In the genomic region with DNA sequence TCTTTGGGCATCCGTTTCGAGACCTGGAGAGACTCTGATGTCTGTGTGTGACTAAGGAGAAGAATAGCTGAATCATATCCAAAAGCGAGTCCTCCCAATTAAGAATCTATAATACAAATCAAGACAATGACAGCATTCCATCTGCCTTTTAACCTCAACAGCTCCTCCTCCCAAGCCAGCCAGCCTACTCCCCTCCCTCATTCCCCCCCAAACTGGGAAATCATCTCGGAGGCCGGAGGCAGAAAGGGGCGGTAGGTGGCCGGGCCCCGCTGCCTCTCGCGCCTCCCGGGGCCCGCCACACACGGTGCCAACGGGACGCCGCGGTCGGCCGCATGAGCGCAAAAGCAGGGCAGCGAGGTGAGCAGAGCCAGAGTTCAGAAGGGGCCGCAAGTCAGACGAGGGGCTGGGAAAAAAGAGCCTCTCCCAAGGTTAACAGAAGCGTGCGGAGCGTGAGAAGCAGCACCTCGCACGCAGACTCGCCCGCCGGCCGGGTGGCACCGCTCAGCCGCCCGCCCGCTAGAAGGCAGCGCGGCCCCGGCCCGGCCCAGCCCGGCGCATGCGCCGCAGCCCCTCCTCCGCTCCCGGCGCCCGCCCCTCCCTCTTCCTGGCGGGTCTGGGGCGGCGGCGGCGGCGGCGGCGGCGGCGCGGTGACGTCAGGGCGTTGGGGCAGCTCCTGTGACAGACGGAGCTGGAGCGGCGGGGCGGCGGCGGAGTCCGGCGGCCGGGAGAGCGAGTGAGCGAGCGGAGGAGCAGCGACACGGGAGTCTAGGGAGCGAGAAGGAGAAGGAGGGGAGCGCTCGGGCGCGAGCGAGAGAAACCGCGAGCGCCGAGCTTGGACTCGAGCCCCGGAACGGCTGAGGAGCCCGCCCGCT, we compare ENCODE assay signal across 8 cellular contexts. TPM values are rescaled to one million over a fixed set of nuclear protein-coding genes. Genes with fewer than 3 reads are reported as not detected.
DNase-seq lines count a peak whose midpoint lies in the region; ATAC-seq and TF ChIP-seq lines count a peak whose summit lies in the region.

A gene (plus strand): TSS at position 681 of the 872 bp plus-strand sequence. CDS start 44,635 bp downstream, outside the sequence.

- CTCF ChIA-PET in activated CD4-positive, alpha-beta T cell treated with anti-CD3 and anti-CD28 coated beads, Interleukin-2, amount 10 ng/mL, durations not matched to agents 7 days and 5 days (lab: Charles Lee) = interaction anchor here (0.6 to 1.5 kb wide), 2 partner anchors 19 to 179 kb away, joined by 3 read pairs; no protein-coding TSS in a partner anchor

- DNase-seq in Ammon's horn (ENCODE audit: low spot score) (peak; percentile 96), NCI-H526 treated with DMSO at 0.1 percent for 48 hours (lab: John Stamatoyannopoulos, UW) (peak; percentile 67), cortex of kidney (lab: John Stamatoyannopoulos, UW) (peak; percentile 79), left lobe of liver (ENCODE audit: low spot score) (peak; percentile 92)
- DNase-seq in activated CD4-positive, alpha-beta T cell treated with anti-CD3 and anti-CD28 coated beads, Interleukin-2, amount 10 ng/mL, durations not matched to agents 7 days and 5 days = peak; percentile 92
- peak; percentile 93 for DNase-seq in stimulated activated CD4-positive, alpha-beta T cell treated with anti-CD3 and anti-CD28 coated beads, Interleukin-2, amount 100 ng/mL, for 4 hours (ENCODE audit: low read depth)

- peak; percentile 92 for TF ChIP-seq POLR2A in GM19099 (IDR thresholded peaks at IDR 0.05; ENCODE audit: extremely low read depth, insufficient read length, low read depth)

- H3K4me3 Mint-ChIP-seq in activated CD4-positive, alpha-beta T cell treated with anti-CD3 and anti-CD28 coated beads, Interleukin-2, amount 10 ng/mL, durations not matched to agents 7 days and 5 days = peak within 1 kb of the TSS; percentile 97

- H3K4me1 Mint-ChIP-seq in activated CD4-positive, alpha-beta T cell treated with anti-CD3 and anti-CD28 coated beads, Interleukin-2, amount 10 ng/mL, durations not matched to agents 7 days and 5 days = peaks cover 28% of the 10 kb centered on the region

- H3K27ac Mint-ChIP-seq in activated CD4-positive, alpha-beta T cell treated with anti-CD3 and anti-CD28 coated beads, Interleukin-2, amount 10 ng/mL, durations not matched to agents 7 days and 5 days = peak within 1 kb of the TSS; percentile 95

- peak; percentile 43 for ATAC-seq in HG03378 (IDR thresholded peaks at IDR 0.05; ENCODE audit: unreplicated experiment)
- peak; percentile 89 for ATAC-seq in left lobe of liver

- H3K9me3 Mint-ChIP-seq in activated CD4-positive, alpha-beta T cell treated with anti-CD3 and anti-CD28 coated beads, Interleukin-2, amount 10 ng/mL, durations not matched to agents 7 days and 5 days = no peaks in the 10 kb centered on the region

- peaks cover 5% of the 10 kb centered on the region for H3K36me3 Mint-ChIP-seq in activated CD4-positive, alpha-beta T cell treated with anti-CD3 and anti-CD28 coated beads, Interleukin-2, amount 10 ng/mL, durations not matched to agents 7 days and 5 days (ENCODE audit: low read depth)

- POLR2A ChIA-PET in activated CD4-positive, alpha-beta T cell treated with anti-CD3 and anti-CD28 coated beads, Interleukin-2, amount 10 ng/mL, durations not matched to agents 7 days and 5 days (lab: Charles Lee) = interaction anchor here (0.6 to 0.7 kb wide), 3 partner anchors 17 to 83 kb away, joined by 3 read pairs; no protein-coding TSS in a partner anchor

- H3K27me3 Mint-ChIP-seq in activated CD4-positive, alpha-beta T cell treated with anti-CD3 and anti-CD28 coated beads, Interleukin-2, amount 10 ng/mL, durations not matched to agents 7 days and 5 days = peaks cover 3% of the 10 kb centered on the region

RNA-seq across cellular contexts. Expression of the gene that starts here (rescaled TPM):
- total RNA-seq in activated CD4-positive, alpha-beta T cell treated with anti-CD3 and anti-CD28 coated beads, Interleukin-2, amount 10 ng/mL, durations not matched to agents 7 days and 5 days = 100 to 1,000 TPM; 165 to 169 TPM
- 34.5 TPM for total RNA-seq in left lobe of liver

Comparison
In these comparisons a context has a peak if more than half of its experiments do, and no peak if none do; other contexts are left out.
1. Peak in every context shown above with its lines: DNase-seq and ATAC-seq.